In genomic region chr2:85851253-85851955, GRCh38 we compare ENCODE assay signal across 9 cellular contexts. TPM values are rescaled to one million over a fixed set of nuclear protein-coding genes. Genes with fewer than 3 reads are reported as not detected.
DNase-seq lines count a peak whose midpoint lies in the region.
"Had no signal": no experiment of that assay in that cellular context is flagged by ENCODE, and none has a peak within 500 bp of the region (broad histone marks: within the 10 kb centered on the region; RNA-seq: fewer than 3 reads in every experiment).

No MANE protein-coding gene starts in this region.

- peaks cover 69 to 79% of the 10 kb centered on the region in 2 donors for H3K4me1 Mint-ChIP-seq in immature natural killer cell
- H3K4me1 Mint-ChIP-seq: neural crest cell had no signal

- peak overlapping the region; percentile 84 to 91 (median 87) for H3K4me3 Mint-ChIP-seq in immature natural killer cell
- H3K4me3 Mint-ChIP-seq: neural crest cell had no signal

- peaks cover 17 to 37% (median 32%) of the 10 kb centered on the region in 3 donors for H3K36me3 Mint-ChIP-seq in immature natural killer cell

- H3K9me3 Mint-ChIP-seq in immature natural killer cell: no peaks in the 10 kb centered on the region
- H3K9me3 Mint-ChIP-seq: neural crest cell had no signal

- peak; percentile 57 for DNase-seq in NCI-H2171 treated with DMSO at 0.1 percent for 48 hours (lab: John Stamatoyannopoulos, UW)
- no peak for DNase-seq in NCI-H2171 (lab: John Stamatoyannopoulos, UW)
- DNase-seq in activated effector memory CD4-positive, alpha-beta T cell treated with anti-CD3 and anti-CD28 coated beads, Interleukin-2, amount 50 U/mL, for 16 hours: peak; percentile 69
- DNase-seq in immature natural killer cell: peak in 2 of 3 donors; percentile 14 to 38
- no peak for DNase-seq in COLO668 (lab: John Stamatoyannopoulos, UW; ENCODE audit: unreplicated experiment)
- no peak for DNase-seq in SW480 (ENCODE audit: low spot score)
- no peak for DNase-seq in SKM-1 (lab: John Stamatoyannopoulos, UW; ENCODE audit: unreplicated experiment)

- peak overlapping the region; percentile 97 to 100 (median 100) for H3K27ac Mint-ChIP-seq in immature natural killer cell

- H3K27ac ChIP-seq in temporal lobe (ENCODE audit: low read depth, low read length): peak overlapping the region; percentile 30

- peaks cover 10 to 26% (median 22%) of the 10 kb centered on the region in 3 donors for H3K27me3 Mint-ChIP-seq in immature natural killer cell (ENCODE audit: low read depth in 3 of 3)

RNA-seq across cellular contexts. Expression of gene ST3GAL5, which starts 37.4 kb away (rescaled TPM):
- polyA plus RNA-seq in immature natural killer cell: 10 to 100 TPM; 15.0 to 20.9 (median 19.9) TPM
- 26.6 TPM for total RNA-seq in temporal lobe

Comparison
In these comparisons a context has a peak if more than half of its experiments do, and no peak if none do; other contexts are left out.
1. DNase-seq: peak in NCI-H2171 treated with DMSO at 0.1 percent for 48 hours (single experiment), activated effector memory CD4-positive, alpha-beta T cell treated with anti-CD3 and anti-CD28 coated beads, Interleukin-2, amount 50 U/mL, for 16 hours (single experiment) and immature natural killer cell (2 of 3); none in NCI-H2171 (single experiment), COLO668 (single experiment), SW480 (single experiment) and SKM-1 (single experiment).